In the genomic region with DNA sequence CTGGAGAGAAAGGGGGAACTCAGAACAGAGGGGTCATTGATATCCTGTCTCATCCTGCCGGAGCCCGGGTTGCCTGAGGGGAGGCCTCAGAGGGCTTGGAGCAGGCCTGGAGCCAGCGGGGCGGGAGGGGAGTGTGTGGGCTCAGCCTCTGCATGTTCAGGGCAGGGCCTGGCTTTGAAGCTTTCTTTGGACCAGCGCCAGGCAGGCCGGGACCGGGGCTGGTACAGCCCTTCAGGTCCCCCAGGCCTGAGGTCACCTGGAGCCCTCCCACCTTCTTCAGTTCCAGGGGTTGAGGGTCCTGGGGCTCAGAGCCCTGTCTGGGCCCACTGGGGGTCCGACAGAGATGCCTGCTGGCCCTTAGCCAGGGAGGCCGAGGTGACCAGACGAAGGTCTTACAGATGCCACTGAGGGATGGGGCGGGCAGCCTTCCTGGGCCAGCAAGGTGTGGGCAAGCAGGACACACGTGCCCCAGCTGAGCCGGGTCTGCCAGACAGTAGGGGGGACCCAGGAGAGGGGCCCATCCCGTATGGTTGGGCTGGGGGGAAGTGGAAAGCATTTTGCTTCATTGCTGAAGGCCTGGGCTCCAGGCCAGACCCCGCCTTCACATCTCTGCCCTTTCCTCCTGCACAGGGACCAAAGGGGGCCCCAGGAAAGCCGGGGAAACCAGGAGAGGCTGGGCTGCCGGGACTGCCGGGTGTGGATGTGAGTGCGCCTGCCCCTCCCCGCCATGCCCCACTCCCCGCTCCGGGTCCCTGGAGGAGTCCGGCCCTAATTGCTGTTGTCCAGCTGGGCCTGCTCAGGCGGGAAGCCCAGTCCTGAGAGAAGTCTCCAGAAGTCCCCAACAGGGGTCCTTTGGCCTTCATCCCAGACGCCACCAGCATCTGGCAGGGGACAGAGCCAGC, we compare ENCODE assay signal across 8 cellular contexts.
DNase-seq lines count a peak whose midpoint lies in the region; ATAC-seq lines count a peak whose summit lies in the region.

No MANE protein-coding gene starts in this region.

- no peak for ATAC-seq in HG02642 (IDR thresholded peaks at IDR 0.05; ENCODE audit: poor library complexity, unreplicated experiment)

- DNase-seq in ELR (ENCODE audit: low read depth) (peak; percentile 46), SHP77 (lab: John Stamatoyannopoulos, UW) (peak; percentile 74 to 87), fibroblast of the conjunctiva (ENCODE audit: low read depth) (peak; percentile 60), pons (ENCODE audit: low spot score) (peak; percentile 84), NCI-H2171 treated with DMSO at 0.1 percent for 48 hours (lab: John Stamatoyannopoulos, UW) (no peak), SIG-M5 treated with dmso at 0.1 percent for 504 hours (lab: John Stamatoyannopoulos, UW; ENCODE audit: unreplicated experiment) (no peak), NCI-H187 (lab: John Stamatoyannopoulos, UW) (no peak)

Comparison
In these comparisons a context has a peak if more than half of its experiments do, and no peak if none do; other contexts are left out.
1. DNase-seq: peak in ELR (single experiment), SHP77 (2 of 2), fibroblast of the conjunctiva (single experiment) and pons (single experiment); none in NCI-H2171 treated with DMSO at 0.1 percent for 48 hours (single experiment), SIG-M5 treated with dmso at 0.1 percent for 504 hours (single experiment) and NCI-H187 (0 of 2).